ENCODE assay signal across 14 cellular contexts in the genomic region with DNA sequence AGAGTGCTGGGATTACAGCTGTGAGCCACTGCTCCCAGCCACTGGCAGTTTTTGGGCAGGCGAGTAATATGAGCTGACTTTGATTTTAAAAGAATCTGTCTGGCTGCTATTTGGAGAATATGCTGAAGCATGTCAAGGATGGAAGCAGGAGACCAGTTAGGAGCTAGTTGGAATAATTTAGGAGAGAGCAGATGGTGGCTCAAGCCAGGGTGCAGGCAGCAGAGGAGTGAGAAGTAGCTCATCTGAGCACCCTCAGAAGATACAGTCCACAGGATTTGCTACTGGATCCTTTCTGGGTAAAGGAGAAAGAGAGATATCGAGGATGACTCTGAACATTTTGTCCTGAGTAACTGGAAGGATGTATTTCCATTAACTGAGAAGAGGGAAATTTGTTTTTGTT. TPM values are rescaled to one million over a fixed set of nuclear protein-coding genes. Genes with fewer than 3 reads are reported as not detected.
DNase-seq lines count a peak whose midpoint lies in the region; ATAC-seq and TF ChIP-seq lines count a peak whose summit lies in the region.
"Had no signal": no experiment of that assay in that cellular context is flagged by ENCODE, and none has a peak within 500 bp of the region (broad histone marks: within the 10 kb centered on the region; RNA-seq: fewer than 3 reads in every experiment).

No MANE protein-coding gene starts in this region.

- peak overlapping the region; percentile 71 for H3K27ac ChIP-seq in hepatocyte
- H3K27ac ChIP-seq: BLaER1 treated with 17β-estradiol and CSF1 and Interleukin-3, amounts not matched to agents 10 nM and 100 nM; HL-60 had no signal

- ATAC-seq in GM21526 (IDR thresholded peaks at IDR 0.05; ENCODE audit: low FRiP score, unreplicated experiment) = no peak

- H3K4me1 ChIP-seq in hepatocyte (ENCODE audit: insufficient read depth) = peaks cover 10% of the 10 kb centered on the region

- no peak overlapping the region for H2AFZ ChIP-seq in hepatocyte

- H3K4me2 ChIP-seq in hepatocyte = no peak overlapping the region

- no peak for TF ChIP-seq CTCF in hepatocyte (IDR thresholded peaks at IDR 0.05; ENCODE audit: poor library complexity)

- whole genome bisulfite sequencing in hepatocyte (ENCODE audit: low lambda C conversion rate, missing lambda C conversion rate) = 94% methylated on average over 2 of the region's 2 CpGs

- intact Hi-C loops in head of caudate nucleus (cut with DNase I) = no loop called here

- no peaks in the 10 kb centered on the region for H3K9me2 ChIP-seq in hepatocyte (replicated peaks; ENCODE audit: insufficient read depth)

- no peaks in the 10 kb centered on the region for H3K27me3 ChIP-seq in hepatocyte
- H3K27me3 ChIP-seq: BLaER1 treated with 17β-estradiol and CSF1 and Interleukin-3, amounts not matched to agents 10 nM and 100 nM had no signal

- H3K4me3 ChIP-seq in hepatocyte = no peak overlapping the region
- H3K4me3 ChIP-seq: BLaER1 treated with 17β-estradiol and CSF1 and Interleukin-3, amounts not matched to agents 10 nM and 100 nM had no signal

- no peaks in the 10 kb centered on the region for H3K36me3 ChIP-seq in hepatocyte (replicated peaks; ENCODE audit: insufficient read depth, low read depth)
- H3K36me3 ChIP-seq: BLaER1 treated with 17β-estradiol and CSF1 and Interleukin-3, amounts not matched to agents 10 nM and 100 nM had no signal

- H3K79me2 ChIP-seq in hepatocyte = no peaks in the 10 kb centered on the region

- H3K9me3 ChIP-seq in hepatocyte (ENCODE audit: low read depth) = no peaks in the 10 kb centered on the region
- H3K9me3 ChIP-seq: BLaER1 treated with 17β-estradiol and CSF1 and Interleukin-3, amounts not matched to agents 10 nM and 100 nM had no signal

- DNase-seq in NCI-H2171 treated with DMSO at 0.1 percent for 48 hours (lab: John Stamatoyannopoulos, UW) = peak; percentile 16
- no peak for DNase-seq in NCI-H2171 (lab: John Stamatoyannopoulos, UW)
- peak; percentile 80 for DNase-seq in cerebellar cortex (ENCODE audit: low spot score)
- DNase-seq in hepatocyte (ENCODE audit: low spot score) = no peak
- DNase-seq in SW 1271 (lab: John Stamatoyannopoulos, UW) = no peak
- DNase-seq in head of caudate nucleus = no peak
- DNase-seq: 8988T; CD4-positive, CD25-positive, alpha-beta regulatory T cell; DMS79; HCEC 1CT; HFFc6 had no signal

- no peaks in the 10 kb centered on the region for H4K20me1 ChIP-seq in hepatocyte (ENCODE audit: insufficient read depth, poor library complexity, severe bottlenecking)
- H4K20me1 ChIP-seq: BLaER1 treated with 17β-estradiol and CSF1 and Interleukin-3, amounts not matched to agents 10 nM and 100 nM had no signal

RNA-seq across cellular contexts. Expression of a gene that starts 30.4 kb away (rescaled TPM):
- 62.9 and 64.2 TPM in 2 replicates for total RNA-seq in hepatocyte
- polyA plus RNA-seq in hepatocyte = 40.3 and 61.8 TPM in 2 replicates

Comparison
In these comparisons a context has a peak if more than half of its experiments do, and no peak if none do; other contexts are left out.
1. DNase-seq: peak in NCI-H2171 treated with DMSO at 0.1 percent for 48 hours (single experiment) and cerebellar cortex (single experiment); none in NCI-H2171 (single experiment), hepatocyte (single experiment), SW 1271 (0 of 2) and head of caudate nucleus (0 of 42).